In the genomic region with DNA sequence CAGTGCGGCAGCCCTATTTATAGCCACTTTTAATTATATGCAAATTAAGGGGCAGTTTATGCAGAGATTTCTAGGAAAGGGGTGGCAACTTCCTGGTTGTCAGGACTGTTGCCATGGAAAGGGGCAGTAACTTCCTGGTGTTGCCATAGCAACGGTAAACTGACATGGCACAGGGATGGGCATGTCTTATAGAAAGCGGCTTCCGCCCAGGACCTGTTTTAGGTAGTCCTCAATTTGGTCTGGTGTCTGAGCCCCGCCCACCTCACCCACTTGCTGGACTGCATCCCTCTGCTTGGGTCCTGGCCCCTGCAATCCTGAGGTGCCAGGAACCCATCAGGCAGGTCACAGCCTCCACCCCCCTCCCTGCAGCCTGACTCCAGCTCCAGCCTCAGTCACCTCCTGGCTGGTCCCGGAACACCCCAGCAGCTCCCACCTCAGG, we compare ENCODE assay signal across 14 cellular contexts.
DNase-seq lines count a peak whose midpoint lies in the region; ATAC-seq, FAIRE-seq and TF ChIP-seq lines count a peak whose summit lies in the region.
"Had no signal": no experiment of that assay in that cellular context is flagged by ENCODE, and none has a peak within 500 bp of the region (broad histone marks: within the 10 kb centered on the region; RNA-seq: fewer than 3 reads in every experiment).

No MANE protein-coding gene starts in this region.

- H3K9me3 ChIP-seq in HepG2 (ENCODE audit: low read length) (no peaks in the 10 kb centered on the region), right lobe of liver (no peaks in the 10 kb centered on the region), upper lobe of left lung (no peaks in the 10 kb centered on the region)

- POLR2A ChIA-PET in HepG2 (lab: Yijun Ruan, JAX) = no interaction called here

- WGBS in HepG2 (ENCODE audit: low lambda C conversion rate) = 84% methylated on average over 4 of the region's 6 CpGs
- WGBS in right lobe of liver (ENCODE audit: insufficient coverage, low coverage, low lambda C conversion rate, missing lambda C conversion rate) = 75% methylated on average over 2 of the region's 6 CpGs
- 51 to 68% methylated on average over 3 to 6 of the region's 6 CpGs for WGBS in upper lobe of left lung, 2 donors

- H3K4me3 ChIP-seq in HepG2 (replicated peaks in 1 of 3; ENCODE audit: insufficient read depth in 1 of 3, low read depth in 2 of 3, low read length in 3 of 3) (no peak overlapping the region), right lobe of liver (no peak overlapping the region), upper lobe of left lung (no peak overlapping the region)

- H3K36me3 ChIP-seq in HepG2 (replicated peaks in 1 of 2; ENCODE audit: control insufficient read depth in 1 of 2, insufficient read depth in 2 of 2, low read length in 2 of 2) = no peaks in the 10 kb centered on the region
- no peaks in the 10 kb centered on the region for H3K36me3 ChIP-seq in right lobe of liver
- no peaks in the 10 kb centered on the region for H3K36me3 ChIP-seq in upper lobe of left lung

- no TSS peak for BruUV-seq in HepG2 (replicated peaks; lab: Mats Ljungman, UMichigan)

- H2AFZ ChIP-seq in HepG2 (ENCODE audit: low read length) = no peak overlapping the region

- intact Hi-C loops in HepG2 (cut with micrococcal nuclease; ENCODE audit: unreplicated experiment) = no loop called here
- intact Hi-C loops in right lobe of liver (cut with DNase I) = no loop called here

- H3K4me1 ChIP-seq in HepG2 (ENCODE audit: insufficient read depth, low read length) (no peaks in the 10 kb centered on the region), right lobe of liver (no peaks in the 10 kb centered on the region), upper lobe of left lung (no peaks in the 10 kb centered on the region)

- in situ Hi-C loops in HepG2 (cut with HindIII; ENCODE audit: extremely low pct_ligation_motif_present, low pct_unique_long_range_greater_than_20kb) = no loop called here

- TF ChIP-seq EP300 in HepG2 (IDR thresholded peaks at IDR 0.05; ENCODE audit: low read depth in 2 of 2, low read length in 2 of 2) (no peak), HepG2 (CRISPR knock-in tag; IDR thresholded peaks at IDR 0.05; ENCODE audit: borderline replicate concordance) (no peak), upper lobe of left lung (IDR thresholded peaks at IDR 0.05) (no peak)

- H3K27me3 ChIP-seq in HepG2 (ENCODE audit: control insufficient read depth in 1 of 2, insufficient read depth in 2 of 2, low read length in 2 of 2) (peaks cover 0 to 2% of the 10 kb centered on the region in 2 experiments; a peak in 1 of 5 replicates), right lobe of liver (no peaks in the 10 kb centered on the region), upper lobe of left lung (no peaks in the 10 kb centered on the region)

- CTCF ChIA-PET in HepG2 (lab: Yijun Ruan, JAX; ENCODE audit: low intra/inter-chr PET ratio, low total read pairs) = no interaction called here

- TF ChIP-seq RAD21 in HepG2 (CRISPR knock-in tag; IDR thresholded peaks at IDR 0.05) = no peak

- DNase-seq in HepG2 (ENCODE audit: low spot score) (no peak), right lobe of liver (no peak), NCI-H2196 (lab: John Stamatoyannopoulos, UW; ENCODE audit: unreplicated experiment) (peak; percentile 23), dermis blood vessel endothelial cell (peak; percentile 15), upper lobe of left lung (no peak), UCSD-AML1 (lab: John Stamatoyannopoulos, UW; ENCODE audit: unreplicated experiment) (no peak), NCI-H187 treated with DMSO at 0.1 percent for 48 hours (lab: John Stamatoyannopoulos, UW) (no peak)
- DNase-seq: activated CD4-positive, alpha-beta T cell treated with anti-CD3 and anti-CD28 coated beads, Interleukin-2, amount 10 ng/mL, durations not matched to agents 7 days and 5 days; activated naive CD4-positive, alpha-beta T cell treated with anti-CD3 and anti-CD28 coated beads, Interleukin-2, amount 50 U/mL, for 16 hours; IMR-90; Right ventricle myocardium superior; small intestine; stimulated activated CD8-positive, alpha-beta memory T cell treated with anti-CD3 and anti-CD28 coated beads, Interleukin-4, amount 100 ng/mL, for 48 hours had no signal

- H3K9ac ChIP-seq in HepG2 (ENCODE audit: insufficient read depth, low read depth, low read length) = no peak overlapping the region

- H3K4me2 ChIP-seq in HepG2 (ENCODE audit: low read depth, low read length) = no peak overlapping the region

- no peak overlapping the region for H3K27ac ChIP-seq in HepG2 (ENCODE audit: extremely low read length, insufficient read depth, low read length)
- H3K27ac ChIP-seq in right lobe of liver = no peak overlapping the region
- H3K27ac ChIP-seq in upper lobe of left lung = no peak overlapping the region

- TF ChIP-seq POLR2A in HepG2 (IDR thresholded peaks at IDR 0.05; ENCODE audit: insufficient read depth in 1 of 2, low read depth in 2 of 2, low read length in 2 of 2) = no peak
- no peak for TF ChIP-seq POLR2A in right lobe of liver (IDR thresholded peaks at IDR 0.05)
- TF ChIP-seq POLR2A in upper lobe of left lung (IDR thresholded peaks at IDR 0.05) = no peak

- no peak for FAIRE-seq in HepG2 (lab: Jason Lieb, UNC)
- FAIRE-seq: small intestine had no signal

- TF ChIP-seq CTCF in HepG2 (CRISPR knock-in tag; IDR thresholded peaks at IDR 0.05) = no peak
- TF ChIP-seq CTCF in right lobe of liver (IDR thresholded peaks at IDR 0.05) = no peak
- no peak for TF ChIP-seq CTCF in upper lobe of left lung (IDR thresholded peaks at IDR 0.05)

- H3K79me2 ChIP-seq in HepG2 (ENCODE audit: insufficient read depth, low read length) = no peaks in the 10 kb centered on the region

- no peak for ATAC-seq in HepG2
- no peak for ATAC-seq in right lobe of liver
- ATAC-seq in upper lobe of left lung (ENCODE audit: low FRiP score in 2 of 2) = no peak
- no peak for ATAC-seq in GM21723 (IDR thresholded peaks at IDR 0.05; ENCODE audit: unreplicated experiment)

- no peaks in the 10 kb centered on the region for H4K20me1 ChIP-seq in HepG2 (ENCODE audit: insufficient read depth, low read length)

TF ChIP-seq in HepG2, 621 proteins besides CTCF, POLR2A, EP300 and RAD21:
- TF ChIP-seq, protein P1, sequence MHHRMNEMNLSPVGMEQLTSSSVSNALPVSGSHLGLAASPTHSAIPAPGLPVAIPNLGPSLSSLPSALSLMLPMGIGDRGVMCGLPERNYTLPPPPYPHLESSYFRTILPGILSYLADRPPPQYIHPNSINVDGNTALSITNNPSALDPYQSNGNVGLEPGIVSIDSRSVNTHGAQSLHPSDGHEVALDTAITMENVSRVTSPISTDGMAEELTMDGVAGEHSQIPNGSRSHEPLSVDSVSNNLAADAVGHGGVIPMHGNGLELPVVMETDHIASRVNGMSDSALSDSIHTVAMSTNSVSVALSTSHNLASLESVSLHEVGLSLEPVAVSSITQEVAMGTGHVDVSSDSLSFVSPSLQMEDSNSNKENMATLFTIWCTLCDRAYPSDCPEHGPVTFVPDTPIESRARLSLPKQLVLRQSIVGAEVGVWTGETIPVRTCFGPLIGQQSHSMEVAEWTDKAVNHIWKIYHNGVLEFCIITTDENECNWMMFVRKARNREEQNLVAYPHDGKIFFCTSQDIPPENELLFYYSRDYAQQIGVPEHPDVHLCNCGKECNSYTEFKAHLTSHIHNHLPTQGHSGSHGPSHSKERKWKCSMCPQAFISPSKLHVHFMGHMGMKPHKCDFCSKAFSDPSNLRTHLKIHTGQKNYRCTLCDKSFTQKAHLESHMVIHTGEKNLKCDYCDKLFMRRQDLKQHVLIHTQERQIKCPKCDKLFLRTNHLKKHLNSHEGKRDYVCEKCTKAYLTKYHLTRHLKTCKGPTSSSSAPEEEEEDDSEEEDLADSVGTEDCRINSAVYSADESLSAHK (CRISPR knock-in tag; IDR thresholded peaks at IDR 0.05; ENCODE audit: borderline replicate concordance) = no peak
- TF ChIP-seq RFX1 (IDR thresholded peaks at IDR 0.05) = peak; percentile 69
- TF ChIP-seq, protein P2, sequence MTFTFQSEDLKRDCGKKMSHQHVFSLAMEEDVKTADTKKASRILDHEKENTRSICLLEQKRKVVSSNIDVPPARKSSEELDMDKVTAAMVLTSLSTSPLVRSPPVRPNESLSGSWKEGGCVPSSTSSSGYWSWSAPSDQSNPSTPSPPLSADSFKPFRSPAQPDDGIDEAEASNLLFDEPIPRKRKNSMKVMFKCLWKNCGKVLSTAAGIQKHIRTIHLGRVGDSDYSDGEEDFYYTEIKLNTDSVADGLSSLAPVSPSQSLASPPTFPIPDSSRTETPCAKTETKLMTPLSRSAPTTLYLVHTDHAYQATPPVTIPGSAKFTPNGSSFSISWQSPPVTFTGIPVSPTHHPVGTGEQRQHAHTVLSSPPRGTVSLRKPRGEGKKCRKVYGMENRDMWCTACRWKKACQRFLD (CRISPR knock-in tag; IDR thresholded peaks at IDR 0.05; ENCODE audit: borderline replicate concordance) = no peak
- TF ChIP-seq RFX3 (CRISPR knock-in tag; IDR thresholded peaks at IDR 0.05) = 0 out of 2 replicates have a peak, but pooled peaks have one; percentile 45
- TF ChIP-seq ZNF746 (CRISPR knock-in tag; IDR thresholded peaks at IDR 0.05) = no peak
- TF ChIP-seq, protein P3, sequence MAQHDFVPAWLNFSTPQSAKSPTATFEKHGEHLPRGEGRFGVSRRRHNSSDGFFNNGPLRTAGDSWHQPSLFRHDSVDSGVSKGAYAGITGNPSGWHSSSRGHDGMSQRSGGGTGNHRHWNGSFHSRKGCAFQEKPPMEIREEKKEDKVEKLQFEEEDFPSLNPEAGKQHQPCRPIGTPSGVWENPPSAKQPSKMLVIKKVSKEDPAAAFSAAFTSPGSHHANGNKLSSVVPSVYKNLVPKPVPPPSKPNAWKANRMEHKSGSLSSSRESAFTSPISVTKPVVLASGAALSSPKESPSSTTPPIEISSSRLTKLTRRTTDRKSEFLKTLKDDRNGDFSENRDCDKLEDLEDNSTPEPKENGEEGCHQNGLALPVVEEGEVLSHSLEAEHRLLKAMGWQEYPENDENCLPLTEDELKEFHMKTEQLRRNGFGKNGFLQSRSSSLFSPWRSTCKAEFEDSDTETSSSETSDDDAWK (CRISPR knock-in tag; IDR thresholded peaks at IDR 0.05) = no peak
- TF ChIP-seq ZIK1 (CRISPR knock-in tag; IDR thresholded peaks at IDR 0.05; ENCODE audit: borderline replicate concordance, low read depth) = no peak

Comparison
In these comparisons a context has a peak if more than half of its experiments do, and no peak if none do; other contexts are left out.
1. DNase-seq: peak in NCI-H2196 (single experiment) and dermis blood vessel endothelial cell (single experiment); none in HepG2 (single experiment), right lobe of liver (0 of 3), upper lobe of left lung (0 of 2), UCSD-AML1 (single experiment) and NCI-H187 treated with DMSO at 0.1 percent for 48 hours (single experiment).